In genomic region chr7:94069154-94069739, GRCh38 we compare ENCODE assay signal across 11 cellular contexts.
DNase-seq lines count a peak whose midpoint lies in the region; ATAC-seq and TF ChIP-seq lines count a peak whose summit lies in the region.
"Had no signal": no experiment of that assay in that cellular context is flagged by ENCODE, and none has a peak within 500 bp of the region (broad histone marks: within the 10 kb centered on the region; RNA-seq: fewer than 3 reads in every experiment).

No MANE protein-coding gene starts in this region.

- intact Hi-C loops in spleen (cut with DNase I; ENCODE audit: low total_unique reads) = no loop called here

- TF ChIP-seq POLR2A in spleen (IDR thresholded peaks at IDR 0.05) = no peak

- no peaks in the 10 kb centered on the region for H3K36me3 ChIP-seq in spleen
- H3K36me3 ChIP-seq: colonic mucosa had no signal

- DNase-seq in ELR (ENCODE audit: low read depth) (peak; percentile 61), RPMI7951 (ENCODE audit: low read depth) (peak; percentile 92), DMS153 treated with DMSO at 0.1 percent for 48 hours (lab: John Stamatoyannopoulos, UW; ENCODE audit: unreplicated experiment) (no peak), spleen (no peak)
- DNase-seq in effector CD4-positive, alpha-beta T cell = no peak
- no peak for DNase-seq in stimulated activated CD4-positive, alpha-beta T cell treated with anti-CD3 and anti-CD28 coated beads, Interleukin-4, amount 100 ng/mL, for 4 hours
- DNase-seq: activated T-cell treated with anti-CD3 and anti-CD28 coated beads, Interleukin-2, amount 50 U/mL, for 4 hours; colonic mucosa; NCI-H526 had no signal

- ATAC-seq in GM19438 (IDR thresholded peaks at IDR 0.05; ENCODE audit: low read depth, unreplicated experiment) = peak; percentile 59
- peak; percentile 73 for ATAC-seq in HG02943 (IDR thresholded peaks at IDR 0.05; ENCODE audit: low read depth, unreplicated experiment)
- ATAC-seq: activated T-cell treated with anti-CD3 and anti-CD28 coated beads, Interleukin-2, amount 50 U/mL, for 4 hours had no signal

- no peaks in the 10 kb centered on the region for H3K9me3 ChIP-seq in spleen
- H3K9me3 ChIP-seq: colonic mucosa had no signal

- no peak for TF ChIP-seq CTCF in spleen (IDR thresholded peaks at IDR 0.05 in 8 of 11, conservative IDR thresholded peaks at IDR 0.05 in 3 of 11)

- H3K27me3 ChIP-seq in spleen (replicated peaks in 1 of 7) = no peaks in the 10 kb centered on the region
- H3K27me3 ChIP-seq: colonic mucosa had no signal

- H3K27ac ChIP-seq in spleen = no peak overlapping the region
- H3K27ac ChIP-seq: colonic mucosa had no signal

- WGBS in spleen, 5 donors = 67 to 77% (median 72%) methylated on average over 7 of the region's 7 CpGs

- H3K4me3 ChIP-seq in spleen = no peak overlapping the region
- H3K4me3 ChIP-seq: colonic mucosa had no signal

- peaks cover 0 to 15% (median 1%) of the 10 kb centered on the region in 6 donors for H3K4me1 ChIP-seq in spleen
- H3K4me1 ChIP-seq: colonic mucosa had no signal

Comparison
In these comparisons a context has a peak if more than half of its experiments do, and no peak if none do; other contexts are left out.
1. DNase-seq: peak in ELR (single experiment) and RPMI7951 (single experiment); none in DMS153 treated with DMSO at 0.1 percent for 48 hours (single experiment), effector CD4-positive, alpha-beta T cell (single experiment), spleen (single experiment) and stimulated activated CD4-positive, alpha-beta T cell treated with anti-CD3 and anti-CD28 coated beads, Interleukin-4, amount 100 ng/mL, for 4 hours (0 of 2).